Comparison of ENCODE assay signal across 23 cellular contexts in the genomic region with DNA sequence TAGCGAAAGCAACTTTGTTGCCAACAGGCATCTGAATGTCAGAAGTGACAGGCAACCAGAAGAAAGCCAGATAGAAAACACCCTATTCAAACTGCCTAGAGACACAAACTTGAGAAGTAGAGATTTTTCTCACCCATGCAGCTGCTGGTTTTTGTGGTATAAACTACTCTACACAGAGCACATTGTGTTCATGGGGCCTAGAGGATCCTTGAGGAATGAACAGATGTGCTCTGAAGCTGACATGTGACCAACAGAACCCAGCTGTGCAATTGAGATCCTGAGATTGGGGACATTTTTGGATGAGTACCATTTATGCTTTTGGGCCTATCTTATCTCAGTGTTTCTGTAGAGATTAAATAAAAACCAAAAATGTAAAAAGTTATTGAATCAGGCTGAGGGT.
DNase-seq lines count a peak whose midpoint lies in the region; ATAC-seq, FAIRE-seq and TF ChIP-seq lines count a peak whose summit lies in the region.
"Had no signal": no experiment of that assay in that cellular context is flagged by ENCODE, and none has a peak within 500 bp of the region (broad histone marks: within the 10 kb centered on the region; RNA-seq: fewer than 3 reads in every experiment).

No MANE protein-coding gene starts in this region.

- TF ChIP-seq CTCF in KMS-11 (conservative IDR thresholded peaks at IDR 0.05; ENCODE audit: low read depth, low read length) (no peak), heart right ventricle (IDR thresholded peaks at IDR 0.05) (no peak), nephron (IDR thresholded peaks at IDR 0.05; ENCODE audit: unreplicated experiment in 3 of 3) (no peak), smooth muscle cell (IDR thresholded peaks at IDR 0.05; ENCODE audit: borderline replicate concordance, insufficient read depth, poor library complexity, severe bottlenecking) (no peak), dorsolateral prefrontal cortex (IDR thresholded peaks at IDR 0.05 in 54 of 56, conservative IDR thresholded peaks at IDR 0.05 in 2 of 56; ENCODE audit: low read depth in 1 of 56, partially characterized antibody in 56 of 56) (no peak)

- H3K27me3 ChIP-seq in KMS-11 (ENCODE audit: insufficient read depth, low read depth) (no peaks in the 10 kb centered on the region), SJCRH30 (no peaks in the 10 kb centered on the region), heart right ventricle (peaks cover 0 to 12% (median 0%) of the 10 kb centered on the region in 7 donors), smooth muscle cell (ENCODE audit: low read depth) (no peaks in the 10 kb centered on the region), dorsolateral prefrontal cortex (peaks cover 0 to 83% (median 22%) of the 10 kb centered on the region in 45 donors), small intestine (ENCODE audit: control insufficient read depth in 2 of 2, insufficient read depth in 2 of 2, low read length in 2 of 2) (no peaks in the 10 kb centered on the region)
- H3K27me3 ChIP-seq: MG63 had no signal

- H3K4me1 ChIP-seq in KMS-11 (ENCODE audit: low read depth, poor library complexity, severe bottlenecking), result peaks cover 67% of the 10 kb centered on the region
- no peaks in the 10 kb centered on the region; the same call in 1 of the 2 replicates for H3K4me1 ChIP-seq in SJCRH30
- no peaks in the 10 kb centered on the region for H3K4me1 ChIP-seq in heart right ventricle
- no peaks in the 10 kb centered on the region for H3K4me1 ChIP-seq in smooth muscle cell (ENCODE audit: low read depth)
- H3K4me1 ChIP-seq in small intestine (ENCODE audit: control insufficient read depth in 2 of 2, insufficient read depth in 1 of 2, low read depth in 1 of 2, low read length in 1 of 2), result no peaks in the 10 kb centered on the region
- H3K4me1 ChIP-seq: Caco-2 had no signal

- H2AFZ ChIP-seq in KMS-11 (ENCODE audit: low read depth) (no peak overlapping the region), smooth muscle cell (ENCODE audit: low read depth) (no peak overlapping the region)
- H2AFZ ChIP-seq: GM23338 had no signal

- no peaks in the 10 kb centered on the region for H3K27me3 Mint-ChIP-seq in nephron (ENCODE audit: low read depth)
- H3K27me3 Mint-ChIP-seq: CD4-positive, alpha-beta memory T cell had no signal

- intact Hi-C loops in heart right ventricle (cut with DNase I) (no loop called here), dorsolateral prefrontal cortex (cut with DNase I) (no loop called here)

- H3K36me3 ChIP-seq in KMS-11 (ENCODE audit: insufficient read depth) (no peaks in the 10 kb centered on the region), SJCRH30 (no peaks in the 10 kb centered on the region), heart right ventricle (no peaks in the 10 kb centered on the region), smooth muscle cell (ENCODE audit: low read depth) (no peaks in the 10 kb centered on the region), small intestine (ENCODE audit: control insufficient read depth in 2 of 2, insufficient read depth in 2 of 2, low read length in 2 of 2) (no peaks in the 10 kb centered on the region)
- H3K36me3 ChIP-seq: MG63 had no signal

- peak; percentile 13 to 63 for DNase-seq in SJCRH30
- DNase-seq in heart right ventricle, result peak in 1 of 2 donors; percentile 3
- DNase-seq in smooth muscle cell (lab: John Stamatoyannopoulos, UW; ENCODE audit: unreplicated experiment), result no peak
- DNase-seq in dorsolateral prefrontal cortex, result no peak
- no peak for DNase-seq in small intestine
- DNase-seq: C1 segment of cervical spinal cord; Caco-2; CD4-positive, alpha-beta memory T cell; H9; MG63; NCI-H1105 treated with DMSO at 0.1 percent for 48 hours; NCI-H2029; NCI-H446 treated with DMSO at 0.1 percent for 48 hours; NCI-H526 treated with DMSO at 0.1 percent for 48 hours; RPMI8226; SHP77 treated with DMSO at 0.1 percent for 48 hours had no signal

- peak overlapping the region; percentile 76 to 85 (median 84) for H3K27ac Mint-ChIP-seq in nephron
- H3K27ac Mint-ChIP-seq: CD4-positive, alpha-beta memory T cell; GM23338; H9 had no signal

- H3K9me3 ChIP-seq in SJCRH30 (replicated peaks), result no peaks in the 10 kb centered on the region
- H3K9me3 ChIP-seq in heart right ventricle, result no peaks in the 10 kb centered on the region
- no peaks in the 10 kb centered on the region for H3K9me3 ChIP-seq in smooth muscle cell (replicated peaks; ENCODE audit: low read depth)
- no peaks in the 10 kb centered on the region for H3K9me3 ChIP-seq in small intestine (ENCODE audit: control insufficient read depth, low read depth)
- H3K9me3 ChIP-seq: Caco-2, MG63 had no signal

- H3F3A ChIP-seq in smooth muscle cell (ENCODE audit: low read depth), result no peaks in the 10 kb centered on the region

- H3K9ac ChIP-seq in KMS-11 (peak overlapping the region; percentile 22; the same call in 1 of the 2 replicates), smooth muscle cell (ENCODE audit: low read depth) (no peak overlapping the region)

- FAIRE-seq in small intestine (lab: Jason Lieb, UNC), result no peak
- FAIRE-seq: G401.6, HepG2 had no signal

- H3K4me1 Mint-ChIP-seq in nephron, result peaks cover 75% of the 10 kb centered on the region
- H3K4me1 Mint-ChIP-seq: CD4-positive, alpha-beta memory T cell; GM23338; H9 had no signal

- H3K9me3 Mint-ChIP-seq in nephron, result no peaks in the 10 kb centered on the region
- H3K9me3 Mint-ChIP-seq: GM23338 had no signal

- WGBS in heart right ventricle, 2 donors, result 47 to 63% methylated on average over 1 of the region's 1 CpG
- 26% methylated on average over 1 of the region's 1 CpG for WGBS in smooth muscle cell (ENCODE audit: low lambda C conversion rate)
- WGBS in small intestine, 3 donors, result 72 to 81% (median 76%) methylated on average over 1 of the region's 1 CpG

- H3K27ac ChIP-seq in KMS-11, result peak overlapping the region; percentile 71
- H3K27ac ChIP-seq in SJCRH30, result peak overlapping the region; percentile 62
- no peak overlapping the region for H3K27ac ChIP-seq in heart right ventricle
- no peak overlapping the region for H3K27ac ChIP-seq in smooth muscle cell (ENCODE audit: low read depth)
- H3K27ac ChIP-seq in dorsolateral prefrontal cortex, result no peak overlapping the region
- H3K27ac ChIP-seq in small intestine (ENCODE audit: low read depth in 1 of 2, low read length in 1 of 2), result no peak overlapping the region

- H4K20me1 ChIP-seq in KMS-11 (ENCODE audit: insufficient read depth) (no peaks in the 10 kb centered on the region), smooth muscle cell (ENCODE audit: low read depth) (no peaks in the 10 kb centered on the region)

- no peaks in the 10 kb centered on the region for H3K36me3 Mint-ChIP-seq in nephron (ENCODE audit: low read depth)
- H3K36me3 Mint-ChIP-seq: CD4-positive, alpha-beta memory T cell had no signal

- H3K4me3 ChIP-seq in KMS-11 (IDR thresholded peaks at IDR 0.05; ENCODE audit: insufficient read depth, low read depth, low read length) (no peak overlapping the region), SJCRH30 (no peak overlapping the region), heart right ventricle (no peak overlapping the region), smooth muscle cell (no peak overlapping the region), dorsolateral prefrontal cortex (no peak overlapping the region), small intestine (ENCODE audit: low read depth in 1 of 2, low read length in 2 of 2) (no peak overlapping the region)
- H3K4me3 ChIP-seq: GM23338, MG63 had no signal

- H3K4me3 Mint-ChIP-seq in nephron, result peak overlapping the region in 1 of 3 experiments; percentile 31
- H3K4me3 Mint-ChIP-seq: CD4-positive, alpha-beta memory T cell; GM23338; H9 had no signal

- ATAC-seq in heart right ventricle (peak; percentile 41 to 87 (median 82)), GM21723 (IDR thresholded peaks at IDR 0.05; ENCODE audit: unreplicated experiment) (no peak)
- ATAC-seq: GM23338, HepG2, SK-N-SH treated with all-trans-retinoic acid at 6 μM for 48 hours had no signal

- H3K4me2 ChIP-seq in KMS-11 (peak overlapping the region; percentile 56; the same call in 1 of the 2 replicates), smooth muscle cell (no peak overlapping the region)
- H3K4me2 ChIP-seq: GM23338 had no signal

- H3K79me2 ChIP-seq in KMS-11 (ENCODE audit: insufficient read depth, low read depth) (no peaks in the 10 kb centered on the region), smooth muscle cell (ENCODE audit: low read depth) (no peaks in the 10 kb centered on the region)

Comparison
In these comparisons a context has a peak if more than half of its experiments do, and no peak if none do; other contexts are left out.
1. H3K27ac ChIP-seq: peak in KMS-11 (single experiment) and SJCRH30 (single experiment); none in heart right ventricle (0 of 10), smooth muscle cell (single experiment), dorsolateral prefrontal cortex (0 of 59) and small intestine (0 of 2).
2. DNase-seq: peak in SJCRH30 (2 of 2); none in smooth muscle cell (single experiment), dorsolateral prefrontal cortex (0 of 10) and small intestine (single experiment).